26 cellular contexts compared by ENCODE assay signal in genomic region chr7:116505278-116505677, GRCh38. TPM values are rescaled to one million over a fixed set of nuclear protein-coding genes. Genes with fewer than 3 reads are reported as not detected.
DNase-seq lines count a peak whose midpoint lies in the region; ATAC-seq and TF ChIP-seq lines count a peak whose summit lies in the region.
"Had no signal": no experiment of that assay in that cellular context is flagged by ENCODE, and none has a peak within 500 bp of the region (broad histone marks: within the 10 kb centered on the region; RNA-seq: fewer than 3 reads in every experiment).

No MANE protein-coding gene starts in this region.

- H3K27me3 ChIP-seq in A673 (replicated peaks; ENCODE audit: insufficient read depth, low read depth, low read length, poor library complexity) (no peaks in the 10 kb centered on the region), IMR-90 (ENCODE audit: control insufficient read depth, insufficient read depth, low read length) (no peaks in the 10 kb centered on the region), trophoblast cell (ENCODE audit: insufficient read depth, low read length) (no peaks in the 10 kb centered on the region)
- H3K27me3 ChIP-seq: BLaER1, brain microvascular endothelial cell, MG63, thyroid gland had no signal

- H4K20me1 ChIP-seq in IMR-90 (ENCODE audit: insufficient read depth, low read length): peaks cover 6% of the 10 kb centered on the region; the same call in 1 of the 2 replicates
- H4K20me1 ChIP-seq: BLaER1 had no signal

- H4K12ac ChIP-seq in trophoblast cell (ENCODE audit: low read depth, low read length): no peak overlapping the region

- no peak overlapping the region for H2BK120ac ChIP-seq in IMR-90 (ENCODE audit: low read depth, low read length)
- no peak overlapping the region for H2BK120ac ChIP-seq in trophoblast cell (ENCODE audit: insufficient read depth, low read length, poor library complexity)

- H2AFZ ChIP-seq in IMR-90 (replicated peaks; ENCODE audit: low read length, poor library complexity) (no peak overlapping the region), trophoblast cell (ENCODE audit: insufficient read depth, low read length, poor library complexity) (no peak overlapping the region)

- H3K27ac Mint-ChIP-seq in progenitor cell of endocrine pancreas: peak overlapping the region; percentile 68
- H3K27ac Mint-ChIP-seq in activated CD4-positive, alpha-beta memory T cell treated with anti-CD3 and anti-CD28 coated beads for 36 hours: no peak overlapping the region
- H3K27ac Mint-ChIP-seq: activated CD8-positive, alpha-beta T cell treated with anti-CD3 and anti-CD28 coated beads for 36 hours; activated T-helper 2 cell treated with anti-CD3 and anti-CD28 coated beads, Interferon-gamma antibody, Interleukin-2, Interleukin-4, amounts not matched to agents 10 μg/mL and 5 μg/mL and 100 μg/mL, durations not matched to agents 14 hours and 24 hours and 36 hours; nephron progenitor cell; T-helper 17 cell had no signal

- H2AK9ac ChIP-seq in IMR-90 (replicated peaks; ENCODE audit: low read depth, low read length, poor library complexity): no peak overlapping the region

- WGBS in IMR-90 (ENCODE audit: extremely low coverage in 2 of 2, insufficient read length in 1 of 2), 2 experiments: no CpG with 5 or more reads among the region's 2 CpGs
- no CpG with 5 or more reads among the region's 2 CpGs for WGBS in trophoblast cell (ENCODE audit: extremely low coverage, insufficient coverage, insufficient read length)

- H4K8ac ChIP-seq in IMR-90 (ENCODE audit: low read depth in 2 of 2, low read length in 2 of 2) (peak overlapping the region in 1 of 2 experiments; percentile 66; a peak in 1 of 4 replicates), trophoblast cell (ENCODE audit: low read depth, low read length) (no peak overlapping the region)

- TF ChIP-seq POLR2A in IMR-90 (IDR thresholded peaks at IDR 0.05; ENCODE audit: low read depth, low read length): no peak

- H3K36me3 Mint-ChIP-seq in progenitor cell of endocrine pancreas (ENCODE audit: insufficient read depth): peaks cover 9% of the 10 kb centered on the region
- H3K36me3 Mint-ChIP-seq in activated CD4-positive, alpha-beta memory T cell treated with anti-CD3 and anti-CD28 coated beads for 36 hours: no peaks in the 10 kb centered on the region

- no peak overlapping the region for H3K4me3 Mint-ChIP-seq in progenitor cell of endocrine pancreas (ENCODE audit: low read depth)
- H3K4me3 Mint-ChIP-seq in activated CD4-positive, alpha-beta memory T cell treated with anti-CD3 and anti-CD28 coated beads for 36 hours: no peak overlapping the region
- H3K4me3 Mint-ChIP-seq: activated CD8-positive, alpha-beta T cell treated with anti-CD3 and anti-CD28 coated beads for 36 hours; nephron progenitor cell; T-helper 17 cell had no signal

- H2BK12ac ChIP-seq in trophoblast cell (ENCODE audit: low read length): no peak overlapping the region

- H3K4me1 ChIP-seq in A673 (ENCODE audit: insufficient read depth, low read length, poor library complexity, severe bottlenecking): peaks cover 56% of the 10 kb centered on the region
- H3K4me1 ChIP-seq in IMR-90 (ENCODE audit: control insufficient read depth, insufficient read depth, low read length): peaks cover 5% of the 10 kb centered on the region; the same call in 1 of the 2 replicates
- peaks cover 0 to 2% of the 10 kb centered on the region in 2 experiments for H3K4me1 ChIP-seq in trophoblast cell (ENCODE audit: control insufficient read depth in 1 of 2, insufficient read depth in 2 of 2, low read length in 2 of 2)
- H3K4me1 ChIP-seq: BLaER1 had no signal

- no peaks in the 10 kb centered on the region for H3K9me3 ChIP-seq in A673 (ENCODE audit: low read depth, low read length, poor library complexity, severe bottlenecking)
- H3K9me3 ChIP-seq in IMR-90 (ENCODE audit: control insufficient read depth, insufficient read depth, low read length): no peaks in the 10 kb centered on the region
- no peaks in the 10 kb centered on the region for H3K9me3 ChIP-seq in trophoblast cell (ENCODE audit: insufficient read depth, low read depth, low read length)
- H3K9me3 ChIP-seq: MG63, thyroid gland had no signal

- peak overlapping the region; percentile 14 for H3K4me3 ChIP-seq in A673 (ENCODE audit: low read depth, low read length, poor library complexity, severe bottlenecking)
- H3K4me3 ChIP-seq in IMR-90 (ENCODE audit: insufficient read depth, low read depth, low read length): no peak overlapping the region
- no peak overlapping the region for H3K4me3 ChIP-seq in trophoblast cell (ENCODE audit: low read depth, low read length)
- H3K4me3 ChIP-seq: BLaER1, MG63, spleen, thyroid gland had no signal

- TF ChIP-seq CTCF in A673 (conservative IDR thresholded peaks at IDR 0.05; ENCODE audit: low read depth, low read length) (no peak), IMR-90 (conservative IDR thresholded peaks at IDR 0.05; ENCODE audit: low read depth, low read length) (no peak), progenitor cell of endocrine pancreas (IDR thresholded peaks at IDR 0.05; ENCODE audit: unreplicated experiment) (no peak)

- peaks cover 7% of the 10 kb centered on the region for H3K9me1 ChIP-seq in IMR-90 (ENCODE audit: insufficient read depth, low read length)

- no peak overlapping the region for H3K9ac ChIP-seq in IMR-90 (ENCODE audit: low read depth, low read length)
- H3K9ac ChIP-seq in trophoblast cell (ENCODE audit: low read length): no peak overlapping the region
- H3K9ac ChIP-seq: BLaER1 had no signal

- H3K36me3 ChIP-seq in A673 (ENCODE audit: insufficient read depth, low read length, poor library complexity, severe bottlenecking): peaks cover 91% of the 10 kb centered on the region
- peaks cover 13% of the 10 kb centered on the region for H3K36me3 ChIP-seq in IMR-90 (ENCODE audit: control insufficient read depth, insufficient read depth, low read length)
- H3K36me3 ChIP-seq in trophoblast cell (ENCODE audit: control insufficient read depth in 1 of 2, insufficient read depth in 2 of 2, low read length in 2 of 2): no peaks in the 10 kb centered on the region
- H3K36me3 ChIP-seq: BLaER1, thyroid gland had no signal

- peak overlapping the region; percentile 80 for H2BK5ac ChIP-seq in IMR-90 (ENCODE audit: low read depth, low read length, poor library complexity, severe bottlenecking)
- H2BK5ac ChIP-seq in trophoblast cell (ENCODE audit: low read depth, low read length, poor library complexity): no peak overlapping the region

- peaks cover 6% of the 10 kb centered on the region for H3K27me3 Mint-ChIP-seq in progenitor cell of endocrine pancreas
- H3K27me3 Mint-ChIP-seq in activated CD4-positive, alpha-beta memory T cell treated with anti-CD3 and anti-CD28 coated beads for 36 hours: peaks cover 37% of the 10 kb centered on the region

- H2BK20ac ChIP-seq in IMR-90 (ENCODE audit: low read depth, low read length): no peak overlapping the region

- H2AK5ac ChIP-seq in IMR-90 (ENCODE audit: low read depth, low read length): no peak overlapping the region; the same call in 1 of the 2 replicates
- H2AK5ac ChIP-seq in trophoblast cell (ENCODE audit: low read length): no peak overlapping the region

- peaks cover 19% of the 10 kb centered on the region for H3K4me1 Mint-ChIP-seq in progenitor cell of endocrine pancreas (ENCODE audit: low read depth)
- H3K4me1 Mint-ChIP-seq in activated CD4-positive, alpha-beta memory T cell treated with anti-CD3 and anti-CD28 coated beads for 36 hours (ENCODE audit: low read depth): peaks cover 7% of the 10 kb centered on the region

- intact Hi-C loops in A673 (cut with micrococcal nuclease; ENCODE audit: unreplicated experiment) (no loop called here), IMR-90 (cut with micrococcal nuclease) (no loop called here)
- intact Hi-C loops in activated CD4-positive, alpha-beta memory T cell treated with anti-CD3 and anti-CD28 coated beads for 36 hours (cut with micrococcal nuclease): no loop called here

- POLR2A ChIA-PET in A673 (lab: Charles Lee; ENCODE audit: low non-redundant PET) (interaction anchor here (0.7 kb wide), 1 partner anchor 37 kb away, joined by 3 read pairs; no protein-coding TSS in a partner anchor), IMR-90 (lab: Charles Lee; ENCODE audit: unreplicated experiment) (no interaction called here)
- POLR2A ChIA-PET in activated CD4-positive, alpha-beta memory T cell treated with anti-CD3 and anti-CD28 coated beads for 36 hours (lab: Charles Lee): no interaction called here

- H3K79me1 ChIP-seq in IMR-90 (ENCODE audit: low read depth in 1 of 2, low read length in 2 of 2) (peaks cover 7 to 47% of the 10 kb centered on the region in 2 experiments; a peak in 3 of 4 replicates), trophoblast cell (ENCODE audit: low read length) (no peaks in the 10 kb centered on the region)

- ATAC-seq in IMR-90 (ENCODE audit: low read depth): no peak
- ATAC-seq: activated CD8-positive, alpha-beta T cell treated with anti-CD3 and anti-CD28 coated beads for 36 hours; stimulated activated naive CD8-positive, alpha-beta T cell treated with anti-CD3 and anti-CD28 coated beads, Interleukin-15, Interleukin-2, amounts not matched to agents 100 U/mL and 50 U/mL, for 24 hours; T-helper 17 cell had no signal

- H3K4ac ChIP-seq in IMR-90 (ENCODE audit: low read depth, low read length) (no peak overlapping the region), trophoblast cell (ENCODE audit: low read depth, low read length) (no peak overlapping the region)

- H3K27ac ChIP-seq in A673 (ENCODE audit: low read depth, low read length, poor library complexity, severe bottlenecking) (peak overlapping the region; percentile 63), IMR-90 (ENCODE audit: insufficient read depth, low read length) (no peak overlapping the region), epithelial cell of prostate (peak overlapping the region; percentile 1), trophoblast cell (ENCODE audit: low read depth, low read length) (no peak overlapping the region)
- H3K27ac ChIP-seq: BLaER1, brain microvascular endothelial cell had no signal

- H3K14ac ChIP-seq in IMR-90 (replicated peaks; ENCODE audit: low read depth, low read length): peak overlapping the region; percentile 31; the same call in 1 of the 2 replicates
- H3K14ac ChIP-seq in trophoblast cell (ENCODE audit: low read length): no peak overlapping the region

- no peak overlapping the region for H2BK15ac ChIP-seq in IMR-90 (ENCODE audit: low read depth, low read length)

- H3K79me2 ChIP-seq in trophoblast cell (ENCODE audit: control insufficient read depth, insufficient read depth, low read length, poor library complexity): no peaks in the 10 kb centered on the region

- H3K4me2 ChIP-seq in IMR-90 (ENCODE audit: low read depth, low read length): no peak overlapping the region
- H3K4me2 ChIP-seq in trophoblast cell (ENCODE audit: low read length): no peak overlapping the region
- H3K4me2 ChIP-seq: BLaER1 had no signal

- H3K56ac ChIP-seq in IMR-90 (ENCODE audit: extremely low read depth, insufficient read depth, low read length): no peak overlapping the region

- peaks cover 5% of the 10 kb centered on the region for H3K9me3 Mint-ChIP-seq in progenitor cell of endocrine pancreas (ENCODE audit: low read depth)
- H3K9me3 Mint-ChIP-seq in activated CD4-positive, alpha-beta memory T cell treated with anti-CD3 and anti-CD28 coated beads for 36 hours: no peaks in the 10 kb centered on the region
- H3K9me3 Mint-ChIP-seq: activated CD8-positive, alpha-beta T cell treated with anti-CD3 and anti-CD28 coated beads for 36 hours; activated T-helper 2 cell treated with anti-CD3 and anti-CD28 coated beads, Interferon-gamma antibody, Interleukin-2, Interleukin-4, amounts not matched to agents 10 μg/mL and 5 μg/mL and 100 μg/mL, durations not matched to agents 14 hours and 24 hours and 36 hours; nephron progenitor cell had no signal

- peak overlapping the region; percentile 93; the same call in 1 of the 2 replicates for H3K23ac ChIP-seq in IMR-90 (ENCODE audit: low read depth, low read length)
- no peak overlapping the region for H3K23ac ChIP-seq in trophoblast cell (ENCODE audit: low read length)

- no peak for TF ChIP-seq RAD21 in IMR-90 (IDR thresholded peaks at IDR 0.05; ENCODE audit: low read length)

- BruUV-seq in A673 (replicated peaks; lab: Mats Ljungman, UMichigan) (no TSS peak), IMR-90 (replicated peaks; lab: Mats Ljungman, UMichigan) (no TSS peak)

- no peak overlapping the region; the same call in 1 of the 2 replicates for H4K91ac ChIP-seq in IMR-90 (ENCODE audit: insufficient read depth, low read depth, low read length)
- no peak overlapping the region for H4K91ac ChIP-seq in trophoblast cell (ENCODE audit: low read depth, low read length)

- no peak overlapping the region for H3K18ac ChIP-seq in IMR-90 (ENCODE audit: low read depth, low read length)
- H3K18ac ChIP-seq in trophoblast cell (ENCODE audit: low read length): no peak overlapping the region

- no peak for DNase-seq in A673 (ENCODE audit: low spot score)
- no peak for DNase-seq in IMR-90
- no peak for DNase-seq in epithelial cell of prostate (ENCODE audit: low read depth, low spot score)
- DNase-seq in progenitor cell of endocrine pancreas (ENCODE audit: low spot score, unreplicated experiment): no peak
- no peak for DNase-seq in T1000 (lab: John Stamatoyannopoulos, UW)
- no peak for DNase-seq in activated CD4-positive, alpha-beta memory T cell treated with anti-CD3 and anti-CD28 coated beads for 36 hours
- no peak for DNase-seq in trophoblast cell
- DNase-seq: activated CD4-positive, CD25-positive, alpha-beta regulatory T cell treated with anti-CD3 and anti-CD28 coated beads, Interleukin-2, amount 50 U/mL, for 72 hours; activated CD8-positive, alpha-beta T cell treated with anti-CD3 and anti-CD28 coated beads for 36 hours; activated naive CD4-positive, alpha-beta T cell treated with anti-CD3 and anti-CD28 coated beads, Interleukin-2, amount 50 U/mL, for 16 hours; brain microvascular endothelial cell; DMS 273 treated with DMSO at 0.1 percent for 48 hours; KG1; MG63; NCI-H1105 treated with DMSO at 0.1 percent for 48 hours; NCI-H1930; NCI-H510A treated with DMSO at 0.1 percent for 48 hours; nephron progenitor cell; RPMI8226; spleen; stimulated activated CD4-positive, alpha-beta T cell treated with anti-CD3 and anti-CD28 coated beads, Interleukin-2, amount 100 ng/mL, for 24 hours; stimulated activated naive CD8-positive, alpha-beta T cell treated with anti-CD3 and anti-CD28 coated beads, Interleukin-15, Interleukin-2, amounts not matched to agents 100 U/mL and 50 U/mL, for 24 hours; T-helper 17 cell; thyroid gland had no signal

- H4K5ac ChIP-seq in IMR-90 (ENCODE audit: low read depth, low read length): no peak overlapping the region

- dilution Hi-C loops in IMR-90 (cut with HindIII; ENCODE audit: low sequenced_read_pairs, unreplicated experiment): loop anchor here (25.0 kb wide), 1 partner anchor 243 kb away; no protein-coding TSS in a partner anchor

- CTCF ChIA-PET in A673 (lab: Charles Lee): no interaction called here
- CTCF ChIA-PET in IMR-90 (lab: Yijun Ruan, JAX): interaction anchor here (0.9 kb wide), 1 partner anchor 27 kb away, joined by 3 read pairs; no protein-coding TSS in a partner anchor
- CTCF ChIA-PET in activated CD4-positive, alpha-beta memory T cell treated with anti-CD3 and anti-CD28 coated beads for 36 hours (lab: Charles Lee): no interaction called here

- in situ Hi-C loops in IMR-90 (cut with MboI; ENCODE audit: low sequenced_read_pairs): no loop called here

RNA-seq across cellular contexts. Expression of gene CAV2, which starts 5.7 kb away (rescaled TPM):
- total RNA-seq in A673 (2021) (265 and 286 TPM in 2 replicates), IMR-90 (2012; rRNA removed) (199 and 217 TPM in 2 replicates), progenitor cell of endocrine pancreas (9.4 and 9.9 TPM in 2 replicates)
- 217 and 265 TPM in 2 replicates for polyA plus RNA-seq in IMR-90 (2012; rRNA removed)
- polyA plus RNA-seq in IMR-90 (2012; cell fraction: cytosol; rRNA removed): 110 and 169 TPM in 2 replicates
- polyA plus RNA-seq in IMR-90 (2012; cell fraction: nucleus; rRNA removed; ENCODE audit: low replicate concordance): 42.8 and 115 TPM in 2 replicates
- total RNA-seq in activated CD4-positive, alpha-beta memory T cell treated with anti-CD3 and anti-CD28 coated beads for 36 hours: not detected
- 8.4 and 8.5 TPM in 2 replicates for polyA plus RNA-seq in trophoblast cell (2013)
- total RNA-seq: activated CD8-positive, alpha-beta T cell treated with anti-CD3 and anti-CD28 coated beads for 36 hours; activated T-helper 2 cell treated with anti-CD3 and anti-CD28 coated beads, Interferon-gamma antibody, Interleukin-2, Interleukin-4, amounts not matched to agents 10 μg/mL and 5 μg/mL and 100 μg/mL, durations not matched to agents 14 hours and 24 hours and 36 hours had no signal

RNA-seq across cellular contexts. Expression of gene CAV1, which starts 19.6 kb away (rescaled TPM):
- total RNA-seq in A673 (2021) (1,757 and 2,074 TPM in 2 replicates), IMR-90 (2012; rRNA removed) (1,496 and 1,592 TPM in 2 replicates), progenitor cell of endocrine pancreas (0.84 TPM in 2 replicates)
- 1,549 and 1,808 TPM in 2 replicates for polyA plus RNA-seq in IMR-90 (2012; rRNA removed)
- 1,102 and 4,328 TPM in 2 replicates for polyA plus RNA-seq in IMR-90 (2012; cell fraction: cytosol; rRNA removed)
- 319 and 633 TPM in 2 replicates for polyA plus RNA-seq in IMR-90 (2012; cell fraction: nucleus; rRNA removed; ENCODE audit: low replicate concordance)
- under 1 TPM; 0.07 to 0.19 TPM for total RNA-seq in activated CD4-positive, alpha-beta memory T cell treated with anti-CD3 and anti-CD28 coated beads for 36 hours
- 24.4 and 26.2 TPM in 2 replicates for polyA plus RNA-seq in trophoblast cell (2013)

Comparison
In these comparisons a context has a peak if more than half of its experiments do, and no peak if none do; other contexts are left out.
1. H3K27ac ChIP-seq: peak in A673 (single experiment) and epithelial cell of prostate (single experiment); none in IMR-90 (single experiment) and trophoblast cell (single experiment).
2. RNA of gene CAV2, which starts 5.7 kb away (total RNA-seq): 265 to 286 TPM in A673 and 199 to 217 TPM in IMR-90; 9.4 to 9.9 TPM in progenitor cell of endocrine pancreas and not detected in activated CD4-positive, alpha-beta memory T cell treated with anti-CD3 and anti-CD28 coated beads for 36 hours; every median in the first group is over 10 times any median in the second.
3. RNA of gene CAV1, which starts 19.6 kb away (total RNA-seq): 1,757 to 2,074 TPM in A673 and 1,496 to 1,592 TPM in IMR-90; 0.84 TPM in progenitor cell of endocrine pancreas and 0.07 to 0.19 TPM in activated CD4-positive, alpha-beta memory T cell treated with anti-CD3 and anti-CD28 coated beads for 36 hours; every median in the first group is over 100 times any median in the second.